In the genomic region with DNA sequence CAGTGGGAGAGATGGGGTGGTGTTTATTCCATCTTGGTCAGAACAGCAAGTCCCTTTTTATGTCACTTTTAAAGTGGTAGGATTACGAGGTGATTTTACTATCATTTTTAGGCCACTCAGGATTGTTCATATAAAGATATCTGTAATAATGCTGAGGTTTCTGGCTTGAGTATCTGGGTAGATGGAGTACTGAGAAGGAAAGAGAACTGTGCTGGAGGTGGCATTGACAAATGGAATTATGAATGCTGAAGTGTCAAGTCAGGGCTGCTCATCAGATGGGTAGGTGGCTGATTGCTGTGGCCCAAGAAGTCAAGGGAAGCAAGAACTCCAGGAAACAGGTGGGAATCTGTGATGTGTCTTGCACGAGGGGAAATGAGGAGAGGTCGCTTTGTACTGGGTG, we compare ENCODE assay signal across 21 cellular contexts.
"Had no signal": no experiment of that assay in that cellular context is flagged by ENCODE, and none has a peak within 500 bp of the region (broad histone marks: within the 10 kb centered on the region; RNA-seq: fewer than 3 reads in every experiment).

No MANE protein-coding gene starts in this region.

- H3K36me3 ChIP-seq: MG63 had no signal

- H3K27me3 ChIP-seq: MG63 had no signal

- DNase-seq: Karpas-422, KG1, MG63, NCI-H1092, NCI-H1105 treated with DMSO at 0.1 percent for 48 hours, NCI-H1417 treated with DMSO at 0.1 percent for 48 hours, NCI-H146, NCI-H1694 treated with DMSO at 0.1 percent for 48 hours, NCI-H1930, NCI-H2081, NCI-H2107, NCI-H2171, NCI-H226, NCI-H446, NCI-H510A, NCI-H524 treated with DMSO at 0.1 percent for 48 hours, NCI-H69, NCI-H774, RPMI8226, SHP77, SK-N-SH had no signal

- H3K9me3 ChIP-seq: SK-N-SH had no signal

- H3K4me3 ChIP-seq: MG63 had no signal
